In genomic region chr3:149151843-149152242, GRCh38 we compare ENCODE assay signal across 9 cellular contexts. TPM values are rescaled to one million over a fixed set of nuclear protein-coding genes. Genes with fewer than 3 reads are reported as not detected.
DNase-seq lines count a peak whose midpoint lies in the region; ATAC-seq and TF ChIP-seq lines count a peak whose summit lies in the region.
"Had no signal": no experiment of that assay in that cellular context is flagged by ENCODE, and none has a peak within 500 bp of the region (broad histone marks: within the 10 kb centered on the region; RNA-seq: fewer than 3 reads in every experiment).

No MANE protein-coding gene starts in this region.

- H3K27ac ChIP-seq in heart left ventricle (peak overlapping the region in 7 of 12 donors; percentile 15 to 45 (median 34)), thyroid gland (peak overlapping the region in 2 of 3 donors; percentile 13 to 62)

- peak in 3 of 4 donors; percentile 49 to 51 (median 49) for ATAC-seq in heart left ventricle
- no peak for ATAC-seq in Right ventricle myocardium inferior
- ATAC-seq in left colon, result no peak

- H3K27me3 ChIP-seq in heart left ventricle (no peaks in the 10 kb centered on the region), thyroid gland (no peaks in the 10 kb centered on the region)

- peaks cover 0 to 30% (median 4%) of the 10 kb centered on the region in 12 donors for H3K4me1 ChIP-seq in heart left ventricle
- peaks cover 4 to 10% of the 10 kb centered on the region in 2 donors for H3K4me1 ChIP-seq in thyroid gland

- intact Hi-C loops in heart left ventricle (cut with DNase I) (no loop called here), Right ventricle myocardium inferior (cut with DNase I) (no loop called here), thyroid gland (cut with DNase I) (no loop called here), left colon (cut with DNase I, micrococcal nuclease) (no loop called here)

- H3K36me3 ChIP-seq in heart left ventricle (peaks cover 0 to 84% (median 48%) of the 10 kb centered on the region in 9 donors), thyroid gland (peaks cover 0 to 9% of the 10 kb centered on the region in 2 donors)

- WGBS in heart left ventricle, 4 donors, result 63 to 76% (median 69%) methylated on average over 2 of the region's 2 CpGs
- WGBS in thyroid gland, 2 donors, result 66 to 69% methylated on average over 2 of the region's 2 CpGs

- H3K9me3 ChIP-seq in heart left ventricle (no peaks in the 10 kb centered on the region), thyroid gland (no peaks in the 10 kb centered on the region)

- TF ChIP-seq POLR2A in heart left ventricle (IDR thresholded peaks at IDR 0.05) (no peak), thyroid gland (IDR thresholded peaks at IDR 0.05) (no peak)

- H3K4me3 ChIP-seq in heart left ventricle (no peak overlapping the region), fibroblast of the aortic adventitia (ENCODE audit: low read depth, low read length) (no peak overlapping the region), thyroid gland (replicated peaks in 1 of 3) (no peak overlapping the region)

- no peak for DNase-seq in heart left ventricle
- no peak for DNase-seq in Right ventricle myocardium inferior (ENCODE audit: missing footprints)
- DNase-seq in RPMI8226, result peak; percentile 67
- DNase-seq in fibroblast of the aortic adventitia (ENCODE audit: low read depth), result peak; percentile 60
- DNase-seq in thyroid gland, result no peak
- DNase-seq in RKO (ENCODE audit: low spot score), result no peak
- DNase-seq in left colon, result no peak
- no peak for DNase-seq in SHP77 treated with DMSO at 0.1 percent for 48 hours (lab: John Stamatoyannopoulos, UW)
- DNase-seq: NCI-H2029 had no signal

- TF ChIP-seq CTCF in heart left ventricle (IDR thresholded peaks at IDR 0.05) (no peak), fibroblast of the aortic adventitia (IDR thresholded peaks at IDR 0.05; ENCODE audit: insufficient read depth, low read length) (no peak), thyroid gland (IDR thresholded peaks at IDR 0.05) (no peak)

RNA-seq across cellular contexts. Expression of gene HPS3, which starts 22.4 kb away (rescaled TPM):
- 10 to 100 TPM in 2 of 9 donors, 1 to 10 TPM in 7; 4.4 to 15.6 (median 6.3) TPM for total RNA-seq in heart left ventricle
- 1 to 10 TPM; 3.0 to 5.4 TPM for polyA plus RNA-seq in heart left ventricle
- 5.3 TPM for total RNA-seq in Right ventricle myocardium inferior
- total RNA-seq in fibroblast of the aortic adventitia (ENCODE audit: low replicate concordance), result 33.0 and 88.2 TPM in 2 replicates
- 10 to 100 TPM; 23.0 to 27.9 (median 24.4) TPM for total RNA-seq in thyroid gland
- total RNA-seq in left colon, result 10 to 100 TPM; 15.0 to 18.1 TPM

Comparison
In these comparisons a context has a peak if more than half of its experiments do, and no peak if none do; other contexts are left out.
1. ATAC-seq: peak in heart left ventricle (3 of 4); none in Right ventricle myocardium inferior (single experiment) and left colon (single experiment).
2. DNase-seq: peak in RPMI8226 (single experiment) and fibroblast of the aortic adventitia (single experiment); none in heart left ventricle (0 of 5), Right ventricle myocardium inferior (single experiment), thyroid gland (0 of 2), RKO (single experiment), left colon (0 of 2) and SHP77 treated with DMSO at 0.1 percent for 48 hours (single experiment).